16 cellular contexts compared by ENCODE assay signal in genomic region chr19:6219592-6220290, GRCh38.
DNase-seq lines count a peak whose midpoint lies in the region; ATAC-seq and TF ChIP-seq lines count a peak whose summit lies in the region.
"Had no signal": no experiment of that assay in that cellular context is flagged by ENCODE, and none has a peak within 500 bp of the region (broad histone marks: within the 10 kb centered on the region; RNA-seq: fewer than 3 reads in every experiment).

No MANE protein-coding gene starts in this region.

- no peak for ATAC-seq in natural killer cell

- H3K9ac ChIP-seq in adipocyte (ENCODE audit: low read length), result peak overlapping the region; percentile 76

- DNase-seq in BE2C (peak; percentile 29), adipocyte (ENCODE audit: low read depth) (no peak), hepatocyte (ENCODE audit: low spot score) (no peak), sigmoid colon (no peak), natural killer cell (no peak), 8988T (no peak), DMS153 (lab: John Stamatoyannopoulos, UW) (no peak)
- DNase-seq in stimulated activated CD4-positive, alpha-beta T cell treated with anti-CD3 and anti-CD28 coated beads, Interleukin-2, amount 100 ng/mL, for 48 hours, result no peak
- DNase-seq: activated CD4-positive, CD25-positive, alpha-beta regulatory T cell treated with anti-CD3 and anti-CD28 coated beads, Interleukin-2, amount 50 U/mL, for 72 hours; activated gamma-delta T cell; anterior cingulate cortex; NCI-H1105; NCI-H2171; stimulated activated naive B cell treated with anti-CD40 and anti-IgM and Interleukin-4, amounts not matched to agents 10 μg/mL and 1 μg/mL and 100 μg/mL, for 72 hours; T-helper 9 cell had no signal

- no peaks in the 10 kb centered on the region for H3K9me3 Mint-ChIP-seq in natural killer cell
- H3K9me3 Mint-ChIP-seq: stimulated activated naive B cell treated with anti-CD40 and anti-IgM and Interleukin-4, amounts not matched to agents 10 μg/mL and 1 μg/mL and 100 μg/mL, for 72 hours had no signal

- H3K79me2 ChIP-seq in hepatocyte, result peaks cover 5% of the 10 kb centered on the region

- no peak overlapping the region for H2AFZ ChIP-seq in hepatocyte

- intact Hi-C loops in sigmoid colon (cut with DNase I), result loop anchor here (2.0 to 5.0 kb wide), 2 partner anchors 53 to 81 kb away; no protein-coding TSS in a partner anchor
- intact Hi-C loops in natural killer cell (cut with micrococcal nuclease), result no loop called here

- no peak overlapping the region for H3K4me3 Mint-ChIP-seq in natural killer cell
- H3K4me3 Mint-ChIP-seq: stimulated activated naive B cell treated with anti-CD40 and anti-IgM and Interleukin-4, amounts not matched to agents 10 μg/mL and 1 μg/mL and 100 μg/mL, for 72 hours had no signal

- H3K4me3 ChIP-seq in BE2C (ENCODE audit: low read depth, low read length) (no peak overlapping the region), adipocyte (ENCODE audit: low read length) (peak overlapping the region; percentile 28), hepatocyte (no peak overlapping the region), sigmoid colon (no peak overlapping the region)
- H3K4me3 ChIP-seq: lung had no signal

- no peaks in the 10 kb centered on the region for H3K9me3 ChIP-seq in BE2C
- H3K9me3 ChIP-seq in adipocyte (ENCODE audit: control insufficient read depth, low read length), result no peaks in the 10 kb centered on the region
- H3K9me3 ChIP-seq in hepatocyte (ENCODE audit: low read depth), result no peaks in the 10 kb centered on the region
- no peaks in the 10 kb centered on the region for H3K9me3 ChIP-seq in sigmoid colon

- H3K36me3 Mint-ChIP-seq in natural killer cell, result no peaks in the 10 kb centered on the region

- H3K27me3 Mint-ChIP-seq in natural killer cell (ENCODE audit: low read depth in 2 of 2), result no peaks in the 10 kb centered on the region
- H3K27me3 Mint-ChIP-seq: stimulated activated naive B cell treated with anti-CD40 and anti-IgM and Interleukin-4, amounts not matched to agents 10 μg/mL and 1 μg/mL and 100 μg/mL, for 72 hours had no signal

- H3K4me1 Mint-ChIP-seq in natural killer cell, result peaks cover 0 to 5% of the 10 kb centered on the region in 2 donors

- peak overlapping the region; percentile 46 for H3K27ac ChIP-seq in hepatocyte
- H3K27ac ChIP-seq in sigmoid colon, result peak overlapping the region in 3 of 4 donors; percentile 6 to 64 (median 9)

- TF ChIP-seq CTCF in BE2C (IDR thresholded peaks at IDR 0.05; ENCODE audit: low read depth, low read length) (no peak), hepatocyte (IDR thresholded peaks at IDR 0.05; ENCODE audit: poor library complexity) (no peak), sigmoid colon (IDR thresholded peaks at IDR 0.05) (no peak), natural killer cell (IDR thresholded peaks at IDR 0.05) (no peak)

- H3K27ac Mint-ChIP-seq in natural killer cell, result no peak overlapping the region
- H3K27ac Mint-ChIP-seq: stimulated activated naive B cell treated with anti-CD40 and anti-IgM and Interleukin-4, amounts not matched to agents 10 μg/mL and 1 μg/mL and 100 μg/mL, for 72 hours had no signal

- H3K9me2 ChIP-seq in hepatocyte (replicated peaks; ENCODE audit: insufficient read depth), result no peaks in the 10 kb centered on the region

- WGBS in hepatocyte (ENCODE audit: low lambda C conversion rate, missing lambda C conversion rate), result 81% methylated on average over 24 of the region's 24 CpGs
- WGBS in sigmoid colon, 2 donors, result 80 to 82% methylated on average over 24 of the region's 24 CpGs

- peaks cover 34% of the 10 kb centered on the region for H3K4me1 ChIP-seq in BE2C
- H3K4me1 ChIP-seq in adipocyte (ENCODE audit: control insufficient read depth, insufficient read depth, low read length), result peaks cover 28% of the 10 kb centered on the region
- peaks cover 40% of the 10 kb centered on the region for H3K4me1 ChIP-seq in hepatocyte (ENCODE audit: insufficient read depth)
- H3K4me1 ChIP-seq in sigmoid colon, result peaks cover 0 to 50% (median 40%) of the 10 kb centered on the region in 4 donors

- H3K4me2 ChIP-seq in hepatocyte, result no peak overlapping the region

- no peaks in the 10 kb centered on the region for H4K20me1 ChIP-seq in hepatocyte (ENCODE audit: insufficient read depth, poor library complexity, severe bottlenecking)

- TF ChIP-seq POLR2A in sigmoid colon (IDR thresholded peaks at IDR 0.05), result no peak

- H3K27me3 ChIP-seq in BE2C, result no peaks in the 10 kb centered on the region
- H3K27me3 ChIP-seq in adipocyte (replicated peaks; ENCODE audit: control insufficient read depth, insufficient read depth, low read length), result no peaks in the 10 kb centered on the region
- H3K27me3 ChIP-seq in hepatocyte, result no peaks in the 10 kb centered on the region
- H3K27me3 ChIP-seq in sigmoid colon, result no peaks in the 10 kb centered on the region

- H3K36me3 ChIP-seq in BE2C (peaks cover 50% of the 10 kb centered on the region), adipocyte (ENCODE audit: control insufficient read depth, insufficient read depth, low read length, severe bottlenecking) (peaks cover 14% of the 10 kb centered on the region), hepatocyte (replicated peaks; ENCODE audit: insufficient read depth, low read depth) (no peaks in the 10 kb centered on the region), sigmoid colon (peaks cover 0 to 48% (median 8%) of the 10 kb centered on the region in 4 donors)

- no peak for TF ChIP-seq EP300 in sigmoid colon (IDR thresholded peaks at IDR 0.05)
